ENCODE assay signal across 8 cellular contexts in genomic region chr15:55993111-55993803, GRCh38.
DNase-seq lines count a peak whose midpoint lies in the region; ATAC-seq lines count a peak whose summit lies in the region.

Gene NEDD4, minus strand, starts transcription at chr15:55993612. Its CDS starts 57 bp downstream, at chr15:55993555.

- peak; percentile 20 for DNase-seq in NCI-H2107 treated with DMSO at 0.1 percent for 48 hours (lab: John Stamatoyannopoulos, UW; ENCODE audit: unreplicated experiment)
- no peak for DNase-seq in NCI-H2107 (lab: John Stamatoyannopoulos, UW)
- DNase-seq in NCI-H2227 (lab: John Stamatoyannopoulos, UW; ENCODE audit: unreplicated experiment): peak; percentile 84
- peak; percentile 32 to 54 (median 37) for DNase-seq in activated CD4-positive, CD25-positive, alpha-beta regulatory T cell (lab: John Stamatoyannopoulos, UW)
- peak in 60 of 61 donors; percentile 26 to 91 (median 73) for DNase-seq in caudate nucleus (lab: John Stamatoyannopoulos, UW)
- peak; percentile 89 for DNase-seq in iris pigment epithelial cell (ENCODE audit: low read depth)
- peak; percentile 64 to 73 for DNase-seq in stimulated activated CD4-positive, alpha-beta T cell treated with anti-CD3 and anti-CD28 coated beads, Interleukin-12 subunit alpha, Interleukin-12 subunit beta, amount 100 ng/mL, for 24 hours (ENCODE audit: low read depth in 2 of 2)

- peak; percentile 93 for ATAC-seq in HG03066 (IDR thresholded peaks at IDR 0.05; ENCODE audit: low read depth, unreplicated experiment)

- H3K27ac ChIP-seq in caudate nucleus (ENCODE audit: low read depth, low read length): peak within 1 kb of the TSS; percentile 78
